1 cellular context compared by ENCODE assay signal in the genomic region with DNA sequence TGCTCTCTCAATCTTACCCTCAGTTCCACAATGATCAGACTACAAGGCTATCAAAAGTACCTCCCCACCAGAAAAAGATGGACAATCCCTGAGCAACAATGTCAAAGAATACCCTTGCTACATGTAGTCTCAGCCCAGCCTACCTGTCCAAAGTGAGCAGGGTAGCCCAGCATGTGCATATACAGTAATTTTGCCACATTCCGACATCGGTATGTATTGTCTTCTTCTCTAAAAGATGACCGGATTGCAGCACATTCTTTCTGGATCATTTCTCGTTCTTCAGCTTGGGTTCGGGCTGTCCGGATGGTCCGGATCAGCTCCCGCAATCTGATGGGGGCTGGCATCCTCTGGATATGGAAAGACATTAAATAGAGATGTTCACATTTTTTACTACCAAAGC.
TF ChIP-seq lines count a peak whose summit lies in the region.

No MANE protein-coding gene starts in this region.

TF ChIP-seq in HepG2, 621 proteins besides CTCF, POLR2A, EP300 and RAD21:
- TF ChIP-seq RBM22 (optimal IDR thresholded peaks at IDR 0.05; ENCODE audit: low read length): peak; percentile 50
- TF ChIP-seq ZNF616 (CRISPR knock-in tag; IDR thresholded peaks at IDR 0.05; ENCODE audit: low read depth): no peak
- TF ChIP-seq PRMT3 (CRISPR knock-in tag; IDR thresholded peaks at IDR 0.05; ENCODE audit: borderline replicate concordance, low read depth): no peak
